Comparison of ENCODE assay signal across 9 cellular contexts in the genomic region with DNA sequence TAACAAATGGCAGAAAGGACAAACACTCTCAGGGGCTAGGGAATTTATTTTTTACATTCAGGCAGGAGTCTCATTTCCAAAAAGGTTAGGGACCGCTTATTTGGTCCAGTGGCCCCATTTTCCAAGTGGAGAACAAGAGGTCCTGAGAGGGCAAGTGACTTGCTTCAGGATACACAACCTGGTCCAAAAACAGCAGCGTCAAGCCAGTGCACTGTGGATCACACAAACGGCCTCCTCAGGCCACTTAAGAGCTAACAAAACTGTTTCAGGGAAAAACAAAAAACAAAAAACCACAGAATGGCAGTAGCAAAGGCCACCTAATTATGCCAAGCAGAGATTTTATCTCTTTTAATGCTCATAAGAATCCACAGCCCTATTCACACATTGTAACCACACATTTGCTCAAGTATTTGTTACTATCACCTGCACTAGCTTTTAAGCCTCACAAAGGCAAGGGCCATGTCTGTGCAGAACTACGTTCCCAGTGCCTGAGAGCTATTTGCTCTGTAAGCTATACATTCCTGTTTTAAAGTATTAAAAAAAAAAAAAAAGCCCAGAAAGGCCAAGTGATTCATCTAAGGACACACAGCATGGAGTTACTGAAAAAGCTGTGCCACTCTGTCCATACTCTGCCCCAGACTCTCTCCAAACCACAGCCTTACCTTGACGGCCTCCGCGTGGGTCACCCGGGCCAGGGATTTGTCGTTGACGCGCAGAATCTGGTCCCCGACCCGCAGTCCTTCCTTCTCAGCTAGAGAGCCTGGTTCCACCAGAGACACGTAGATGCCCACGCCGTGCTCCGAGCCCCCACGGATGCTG. TPM values are rescaled to one million over a fixed set of nuclear protein-coding genes. Genes with fewer than 3 reads are reported as not detected.
DNase-seq lines count a peak whose midpoint lies in the region; ATAC-seq and TF ChIP-seq lines count a peak whose summit lies in the region.
"Had no signal": no experiment of that assay in that cellular context is flagged by ENCODE, and none has a peak within 500 bp of the region (broad histone marks: within the 10 kb centered on the region; RNA-seq: fewer than 3 reads in every experiment).

No MANE protein-coding gene starts in this region.

- no peak for TF ChIP-seq POLR2A in gastroesophageal sphincter (IDR thresholded peaks at IDR 0.05)

- H3K4me3 ChIP-seq in SK-N-MC: peak overlapping the region; percentile 93
- peak overlapping the region; percentile 51 to 84 for H3K4me3 ChIP-seq in gastroesophageal sphincter
- peak overlapping the region; percentile 69 for H3K4me3 ChIP-seq in skeletal muscle cell (ENCODE audit: low read depth, low read length)

- H3K27ac ChIP-seq in SK-N-MC (peak overlapping the region; percentile 65), gastroesophageal sphincter (peak overlapping the region; percentile 53 to 93 (median 90))
- H3K27ac ChIP-seq: 22Rv1 had no signal

- no peak for ATAC-seq in gastroesophageal sphincter
- ATAC-seq in GM19455 (IDR thresholded peaks at IDR 0.05; ENCODE audit: unreplicated experiment): no peak

- H3K36me3 ChIP-seq in SK-N-MC (ENCODE audit: insufficient read depth, low read length) (no peaks in the 10 kb centered on the region), gastroesophageal sphincter (no peaks in the 10 kb centered on the region)

- no peaks in the 10 kb centered on the region for H3K9me3 ChIP-seq in SK-N-MC (ENCODE audit: low read depth, low read length)
- H3K9me3 ChIP-seq in gastroesophageal sphincter: no peaks in the 10 kb centered on the region

- DNase-seq in DMS 273 (lab: John Stamatoyannopoulos, UW; ENCODE audit: unreplicated experiment) (peak; percentile 37), DMS 273 treated with DMSO at 0.1 percent for 48 hours (lab: John Stamatoyannopoulos, UW) (no peak), SK-N-MC (ENCODE audit: low read depth, low spot score) (no peak), skeletal muscle cell (ENCODE audit: low read depth) (no peak), NCI-H1694 treated with DMSO at 0.1 percent for 48 hours (lab: John Stamatoyannopoulos, UW) (no peak), amniotic stem cell (lab: John Stamatoyannopoulos, UW) (no peak)

- TF ChIP-seq CTCF in gastroesophageal sphincter (IDR thresholded peaks at IDR 0.05): no peak

- peak overlapping the region; percentile 51 for H3K9ac ChIP-seq in SK-N-MC (ENCODE audit: insufficient read length)

- no peaks in the 10 kb centered on the region for H3K27me3 ChIP-seq in gastroesophageal sphincter

- TF ChIP-seq EP300 in gastroesophageal sphincter (IDR thresholded peaks at IDR 0.05): no peak

- WGBS in gastroesophageal sphincter (ENCODE audit: low coverage in 1 of 2), 2 donors: 50 to 54% methylated on average over 8 to 13 of the region's 18 CpGs

- peaks cover 0 to 71% (median 0%) of the 10 kb centered on the region in 3 donors for H3K4me1 ChIP-seq in gastroesophageal sphincter

RNA-seq across cellular contexts. Expression of gene WHRN, which starts 1.5 kb away (rescaled TPM):
- total RNA-seq in gastroesophageal sphincter: 10 to 100 TPM in 3 of 4 donors, 1 to 10 TPM in 1; 8.4 to 12.9 (median 11.0) TPM
